10 cellular contexts compared by ENCODE assay signal in the genomic region with DNA sequence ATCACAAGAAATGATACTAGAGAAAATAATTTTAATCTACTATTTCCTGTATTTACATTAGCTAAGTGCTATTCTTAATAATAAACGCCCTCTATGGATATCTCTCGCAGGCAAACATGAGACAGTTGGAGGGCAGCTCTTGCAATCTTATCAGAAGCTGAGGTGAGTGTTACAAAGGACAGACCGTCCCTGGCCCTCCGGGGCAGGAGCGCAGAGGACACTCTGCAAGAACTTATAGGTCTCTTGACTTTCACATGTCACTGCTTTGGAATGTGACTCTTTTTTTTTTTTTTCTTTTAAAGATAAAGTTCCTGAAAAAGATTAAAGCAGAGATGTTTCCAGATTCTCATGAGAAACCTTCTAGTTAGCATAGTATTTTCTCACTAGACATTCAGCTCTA. TPM values are rescaled to one million over a fixed set of nuclear protein-coding genes. Genes with fewer than 3 reads are reported as not detected.
DNase-seq lines count a peak whose midpoint lies in the region; ATAC-seq and TF ChIP-seq lines count a peak whose summit lies in the region.
"Had no signal": no experiment of that assay in that cellular context is flagged by ENCODE, and none has a peak within 500 bp of the region (broad histone marks: within the 10 kb centered on the region; RNA-seq: fewer than 3 reads in every experiment).

No MANE protein-coding gene starts in this region.

- no peak overlapping the region for H3K18ac ChIP-seq in neuronal stem cell (ENCODE audit: low read length)

- ATAC-seq in RWPE2 (ENCODE audit: low read depth) (peak; percentile 57), foreskin keratinocyte (peak; percentile 41), HG02938 (IDR thresholded peaks at IDR 0.05; ENCODE audit: unreplicated experiment) (no peak), GM21737 (IDR thresholded peaks at IDR 0.05; ENCODE audit: unreplicated experiment) (no peak)

- no peak overlapping the region for H3K4me2 ChIP-seq in neuronal stem cell (ENCODE audit: insufficient read depth, low read length, poor library complexity, severe bottlenecking)

- DNase-seq in ELF-1 (ENCODE audit: low read depth, low spot score) = peak; percentile 81
- DNase-seq in RWPE2 (ENCODE audit: low spot score) = no peak
- peak in 1 of 2 donors; percentile 62 for DNase-seq in foreskin keratinocyte
- peak; percentile 70 for DNase-seq in posterior vena cava (ENCODE audit: low spot score)
- no peak for DNase-seq in neuronal stem cell (ENCODE audit: low spot score)
- no peak for DNase-seq in activated naive CD4-positive, alpha-beta T cell treated with anti-CD3 and anti-CD28 coated beads, Interleukin-2, amount 10 ng/mL, durations not matched to agents 7 days and 5 days
- DNase-seq: NCI-H1048 had no signal

- no peak overlapping the region for H3K14ac ChIP-seq in neuronal stem cell (ENCODE audit: low read length)

- H3K27me3 ChIP-seq in RWPE2 (ENCODE audit: insufficient read depth, poor library complexity, severe bottlenecking) = no peaks in the 10 kb centered on the region
- H3K27me3 ChIP-seq in foreskin keratinocyte = no peaks in the 10 kb centered on the region
- peaks cover 0 to 5% (median 0%) of the 10 kb centered on the region in 3 experiments for H3K27me3 ChIP-seq in neuronal stem cell (ENCODE audit: control insufficient read depth in 3 of 3, insufficient read depth in 3 of 3, low read depth in 1 of 3, low read length in 3 of 3)
- H3K27me3 ChIP-seq: right lobe of liver had no signal

- no peak overlapping the region for H3K27ac Mint-ChIP-seq in activated naive CD4-positive, alpha-beta T cell treated with anti-CD3 and anti-CD28 coated beads, Interleukin-2, amount 10 ng/mL, durations not matched to agents 7 days and 5 days

- H2BK12ac ChIP-seq in neuronal stem cell (ENCODE audit: low read length) = no peak overlapping the region

- H3K36me3 ChIP-seq in RWPE2 (ENCODE audit: low read depth) = no peaks in the 10 kb centered on the region
- H3K36me3 ChIP-seq in neuronal stem cell (replicated peaks in 1 of 2; ENCODE audit: control insufficient read depth in 2 of 2, insufficient read depth in 2 of 2, low read length in 2 of 2) = no peaks in the 10 kb centered on the region
- H3K36me3 ChIP-seq: right lobe of liver had no signal

- CTCF ChIA-PET in activated naive CD4-positive, alpha-beta T cell treated with anti-CD3 and anti-CD28 coated beads, Interleukin-2, amount 10 ng/mL, durations not matched to agents 7 days and 5 days (lab: Charles Lee) = interaction anchor here (1.0 to 2.1 kb wide), 8 partner anchors 11 to 266 kb away, joined by 3 to 5 read pairs (median 4); no protein-coding TSS in a partner anchor

- H3K9me3 Mint-ChIP-seq in activated naive CD4-positive, alpha-beta T cell treated with anti-CD3 and anti-CD28 coated beads, Interleukin-2, amount 10 ng/mL, durations not matched to agents 7 days and 5 days = no peaks in the 10 kb centered on the region

- no peak overlapping the region for H3K9ac ChIP-seq in neuronal stem cell (ENCODE audit: low read depth, low read length, poor library complexity)

- H3K4me3 ChIP-seq in RWPE2 (ENCODE audit: severe bottlenecking) (no peak overlapping the region), neuronal stem cell (ENCODE audit: low read length in 2 of 2) (no peak overlapping the region)
- H3K4me3 ChIP-seq: right lobe of liver had no signal

- peaks cover 28% of the 10 kb centered on the region for H3K36me3 Mint-ChIP-seq in activated naive CD4-positive, alpha-beta T cell treated with anti-CD3 and anti-CD28 coated beads, Interleukin-2, amount 10 ng/mL, durations not matched to agents 7 days and 5 days

- H3K4me1 ChIP-seq in RWPE2 (ENCODE audit: insufficient read depth, poor library complexity, severe bottlenecking) (peaks cover 22% of the 10 kb centered on the region), foreskin keratinocyte (peaks cover 19% of the 10 kb centered on the region), neuronal stem cell (ENCODE audit: control insufficient read depth in 2 of 2, insufficient read depth in 1 of 2, low read depth in 1 of 2, low read length in 2 of 2) (peaks cover 0 to 9% of the 10 kb centered on the region in 2 donors)

- H2BK120ac ChIP-seq in neuronal stem cell (ENCODE audit: low read depth, low read length) = no peak overlapping the region

- intact Hi-C loops in posterior vena cava (cut with DNase I) = loop anchor here (5.0 to 10.0 kb wide), 2 partner anchors 108 to 265 kb away; a partner anchor contains a TSS

- H3K79me1 ChIP-seq in neuronal stem cell (ENCODE audit: low read depth, low read length) = no peaks in the 10 kb centered on the region

- H3K9me3 ChIP-seq in RWPE2 (ENCODE audit: severe bottlenecking) (no peaks in the 10 kb centered on the region), neuronal stem cell (replicated peaks in 1 of 2; ENCODE audit: control insufficient read depth in 2 of 2, insufficient read depth in 1 of 2, low read depth in 1 of 2, low read length in 2 of 2) (no peaks in the 10 kb centered on the region)
- H3K9me3 ChIP-seq: right lobe of liver had no signal

- no peak overlapping the region for H2AK5ac ChIP-seq in neuronal stem cell (ENCODE audit: low read depth, low read length)

- peaks cover 19% of the 10 kb centered on the region for H3K4me1 Mint-ChIP-seq in activated naive CD4-positive, alpha-beta T cell treated with anti-CD3 and anti-CD28 coated beads, Interleukin-2, amount 10 ng/mL, durations not matched to agents 7 days and 5 days

- TF ChIP-seq CTCF in RWPE2 (IDR thresholded peaks at IDR 0.05; ENCODE audit: poor library complexity, severe bottlenecking) = no peak
- no peak for TF ChIP-seq CTCF in foreskin keratinocyte (conservative IDR thresholded peaks at IDR 0.05)

- no peak overlapping the region for H2AFZ ChIP-seq in neuronal stem cell (ENCODE audit: low read length)

- H3K27me3 Mint-ChIP-seq in activated naive CD4-positive, alpha-beta T cell treated with anti-CD3 and anti-CD28 coated beads, Interleukin-2, amount 10 ng/mL, durations not matched to agents 7 days and 5 days = no peaks in the 10 kb centered on the region

- H4K8ac ChIP-seq in neuronal stem cell (ENCODE audit: low read depth, low read length) = no peak overlapping the region

- no peak overlapping the region for H3K4me3 Mint-ChIP-seq in activated naive CD4-positive, alpha-beta T cell treated with anti-CD3 and anti-CD28 coated beads, Interleukin-2, amount 10 ng/mL, durations not matched to agents 7 days and 5 days

- no peak overlapping the region for H2BK15ac ChIP-seq in neuronal stem cell (ENCODE audit: low read length)

- no peak overlapping the region for H4K91ac ChIP-seq in neuronal stem cell (ENCODE audit: low read depth, low read length, poor library complexity)

- no peak overlapping the region for H3K23ac ChIP-seq in neuronal stem cell (ENCODE audit: low read depth, low read length, poor library complexity)

- peak overlapping the region; percentile 34 for H3K27ac ChIP-seq in RWPE2 (ENCODE audit: poor library complexity, severe bottlenecking)
- peak overlapping the region; percentile 5 for H3K27ac ChIP-seq in foreskin keratinocyte
- no peak overlapping the region for H3K27ac ChIP-seq in neuronal stem cell (replicated peaks; ENCODE audit: low read length)

- no CpG with 5 or more reads among the region's 5 CpGs for WGBS in neuronal stem cell (ENCODE audit: extremely low coverage in 2 of 2, insufficient read length in 2 of 2, insufficient replicate concordance in 1 of 2), 2 donors

- no peak overlapping the region for H3K4ac ChIP-seq in neuronal stem cell (ENCODE audit: low read length)

- no peak overlapping the region for H2BK5ac ChIP-seq in neuronal stem cell (ENCODE audit: low read length)

RNA-seq across cellular contexts. Expression of a gene that starts 57.3 kb away (rescaled TPM):
- total RNA-seq in foreskin keratinocyte (0.95 and 1.1 TPM in 2 replicates), posterior vena cava (1 to 10 TPM; 2.0 to 6.5 TPM)
- 0.80 and 1.0 TPM in 2 replicates for polyA plus RNA-seq in foreskin keratinocyte
- 0.50 TPM for polyA plus RNA-seq in neuronal stem cell (2013, experiment 1 of 2)
- 0.43 TPM for polyA plus RNA-seq in neuronal stem cell (2013, experiment 2 of 2)

Comparison
In these comparisons a context has a peak if more than half of its experiments do, and no peak if none do; other contexts are left out.
1. DNase-seq: peak in ELF-1 (single experiment) and posterior vena cava (single experiment); none in RWPE2 (single experiment), neuronal stem cell (single experiment) and activated naive CD4-positive, alpha-beta T cell treated with anti-CD3 and anti-CD28 coated beads, Interleukin-2, amount 10 ng/mL, durations not matched to agents 7 days and 5 days (single experiment).
2. ATAC-seq: peak in RWPE2 (single experiment) and foreskin keratinocyte (single experiment); none in HG02938 (single experiment) and GM21737 (single experiment).